ENCODE assay signal across 4 cellular contexts in genomic region chr4:152421576-152421975, GRCh38.
"Had no signal": no experiment of that assay in that cellular context is flagged by ENCODE, and none has a peak within 500 bp of the region (broad histone marks: within the 10 kb centered on the region; RNA-seq: fewer than 3 reads in every experiment).

No MANE protein-coding gene starts in this region.

- H3K9me3 Mint-ChIP-seq: H9 had no signal

- DNase-seq: GM23248, H9, HCEC 1CT, IMR-90 had no signal

- H3K4me3 Mint-ChIP-seq: H9 had no signal
